ENCODE assay signal across 19 cellular contexts in genomic region chr7:96182424-96183158, GRCh38.
A peak's percentile ranks its signal among the peaks of the same experiment; 100 is the strongest.
DNase-seq lines count a peak whose midpoint lies in the region; ATAC-seq and TF ChIP-seq lines count a peak whose summit lies in the region.
"Had no signal": no experiment of that assay in that cellular context is flagged by ENCODE, and none has a peak within 500 bp of the region (broad histone marks: within the 10 kb centered on the region; RNA-seq: fewer than 3 reads in every experiment).

No MANE protein-coding gene starts in this region.

- H3K4me3 Mint-ChIP-seq in activated naive CD8-positive, alpha-beta T cell treated with anti-CD3 and anti-CD28 coated beads for 36 hours: no peak overlapping the region
- H3K4me3 Mint-ChIP-seq: activated CD8-positive, alpha-beta T cell treated with anti-CD3 and anti-CD28 coated beads for 36 hours; CD8-positive, alpha-beta memory T cell; H9; IgD-negative memory B cell; stimulated activated naive B cell treated with anti-CD40 and anti-IgM and Interleukin-4, amounts not matched to agents 10 μg/mL and 1 μg/mL and 100 μg/mL, for 72 hours had no signal

- H3K27ac Mint-ChIP-seq in activated naive CD8-positive, alpha-beta T cell treated with anti-CD3 and anti-CD28 coated beads for 36 hours: no peak overlapping the region
- H3K27ac Mint-ChIP-seq: activated CD8-positive, alpha-beta T cell treated with anti-CD3 and anti-CD28 coated beads for 36 hours; activated T-helper 2 cell treated with anti-CD3 and anti-CD28 coated beads, Interferon-gamma antibody, Interleukin-2, Interleukin-4, amounts not matched to agents 10 μg/mL and 5 μg/mL and 100 μg/mL, durations not matched to agents 14 hours and 24 hours and 36 hours; IgD-negative memory B cell; stimulated activated naive B cell treated with anti-CD40 and anti-IgM and Interleukin-4, amounts not matched to agents 10 μg/mL and 1 μg/mL and 100 μg/mL, for 72 hours had no signal

- POLR2A ChIA-PET in GM10248 (lab: Yijun Ruan, JAX): no interaction called here

- H3K4me1 Mint-ChIP-seq in activated naive CD8-positive, alpha-beta T cell treated with anti-CD3 and anti-CD28 coated beads for 36 hours: no peaks in the 10 kb centered on the region
- H3K4me1 Mint-ChIP-seq: CD8-positive, alpha-beta memory T cell; IgD-negative memory B cell; stimulated activated naive B cell treated with anti-CD40 and anti-IgM and Interleukin-4, amounts not matched to agents 10 μg/mL and 1 μg/mL and 100 μg/mL, for 72 hours had no signal

- CTCF ChIA-PET in GM10248 (lab: Yijun Ruan, JAX): interaction anchor here (0.8 kb wide), 1 partner anchor 882 kb away, joined by 3 read pairs; no protein-coding TSS in a partner anchor

- TF ChIP-seq CTCF in GM10248 (IDR thresholded peaks at IDR 0.05; ENCODE audit: control extremely low read depth, extremely low read depth, low read depth, missing control alignments): no peak

- ATAC-seq in GM19351 (IDR thresholded peaks at IDR 0.05; ENCODE audit: unreplicated experiment) (peak; percentile 99), HG02588 (IDR thresholded peaks at IDR 0.05; ENCODE audit: unreplicated experiment) (peak; percentile 50), HG03520 (IDR thresholded peaks at IDR 0.05; ENCODE audit: unreplicated experiment) (peak; percentile 63), SK-N-SH treated with all-trans-retinoic acid at 6 μM for 48 hours (no peak)
- ATAC-seq: A549; activated CD8-positive, alpha-beta T cell treated with anti-CD3 and anti-CD28 coated beads for 36 hours; left colon; stimulated activated naive B cell treated with anti-CD40 and anti-IgM and Interleukin-4, amounts not matched to agents 10 μg/mL and 1 μg/mL and 100 μg/mL, for 72 hours had no signal

- DNase-seq in GM10248 (ENCODE audit: extremely low spot score) (peak; percentile 28), T-helper 2 cell (no peak), NCI-H446 (lab: John Stamatoyannopoulos, UW) (no peak)
- DNase-seq in activated naive CD8-positive, alpha-beta T cell treated with anti-CD3 and anti-CD28 coated beads for 36 hours: no peak
- DNase-seq: activated CD8-positive, alpha-beta T cell treated with anti-CD3 and anti-CD28 coated beads for 36 hours; aorta; CD8-positive, alpha-beta memory T cell; H9; hippocampal formation; left colon; ovary; stimulated activated naive B cell treated with anti-CD40 and anti-IgM and Interleukin-4, amounts not matched to agents 10 μg/mL and 1 μg/mL and 100 μg/mL, for 72 hours had no signal

- H3K27me3 Mint-ChIP-seq in activated naive CD8-positive, alpha-beta T cell treated with anti-CD3 and anti-CD28 coated beads for 36 hours: no peaks in the 10 kb centered on the region
- H3K27me3 Mint-ChIP-seq: activated CD8-positive, alpha-beta T cell treated with anti-CD3 and anti-CD28 coated beads for 36 hours; CD8-positive, alpha-beta memory T cell; IgD-negative memory B cell; stimulated activated naive B cell treated with anti-CD40 and anti-IgM and Interleukin-4, amounts not matched to agents 10 μg/mL and 1 μg/mL and 100 μg/mL, for 72 hours had no signal

- H3K9me3 Mint-ChIP-seq in activated naive CD8-positive, alpha-beta T cell treated with anti-CD3 and anti-CD28 coated beads for 36 hours: no peaks in the 10 kb centered on the region
- H3K9me3 Mint-ChIP-seq: activated CD8-positive, alpha-beta T cell treated with anti-CD3 and anti-CD28 coated beads for 36 hours; activated T-helper 2 cell treated with anti-CD3 and anti-CD28 coated beads, Interferon-gamma antibody, Interleukin-2, Interleukin-4, amounts not matched to agents 10 μg/mL and 5 μg/mL and 100 μg/mL, durations not matched to agents 14 hours and 24 hours and 36 hours; CD8-positive, alpha-beta memory T cell; H9; IgD-negative memory B cell; stimulated activated naive B cell treated with anti-CD40 and anti-IgM and Interleukin-4, amounts not matched to agents 10 μg/mL and 1 μg/mL and 100 μg/mL, for 72 hours had no signal

- H3K36me3 Mint-ChIP-seq in activated naive CD8-positive, alpha-beta T cell treated with anti-CD3 and anti-CD28 coated beads for 36 hours: peaks cover 16% of the 10 kb centered on the region

TF ChIP-seq in SK-N-SH treated with all-trans-retinoic acid at 6 μM for 48 hours, 23 proteins besides CTCF, POLR2A, EP300 and RAD21:
- TF ChIP-seq SNAI2 (CRISPR knock-in tag; IDR thresholded peaks at IDR 0.05): no peak
- TF ChIP-seq, protein P1, sequence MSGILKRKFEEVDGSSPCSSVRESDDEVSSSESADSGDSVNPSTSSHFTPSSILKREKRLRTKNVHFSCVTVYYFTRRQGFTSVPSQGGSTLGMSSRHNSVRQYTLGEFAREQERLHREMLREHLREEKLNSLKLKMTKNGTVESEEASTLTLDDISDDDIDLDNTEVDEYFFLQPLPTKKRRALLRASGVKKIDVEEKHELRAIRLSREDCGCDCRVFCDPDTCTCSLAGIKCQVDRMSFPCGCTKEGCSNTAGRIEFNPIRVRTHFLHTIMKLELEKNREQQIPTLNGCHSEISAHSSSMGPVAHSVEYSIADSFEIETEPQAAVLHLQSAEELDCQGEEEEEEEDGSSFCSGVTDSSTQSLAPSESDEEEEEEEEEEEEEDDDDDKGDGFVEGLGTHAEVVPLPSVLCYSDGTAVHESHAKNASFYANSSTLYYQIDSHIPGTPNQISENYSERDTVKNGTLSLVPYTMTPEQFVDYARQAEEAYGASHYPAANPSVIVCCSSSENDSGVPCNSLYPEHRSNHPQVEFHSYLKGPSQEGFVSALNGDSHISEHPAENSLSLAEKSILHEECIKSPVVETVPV (CRISPR knock-in tag; IDR thresholded peaks at IDR 0.05): no peak
